Comparison of ENCODE assay signal across 2 cellular contexts in genomic region chr1:54047384-54048315, GRCh38.
TF ChIP-seq lines count a peak whose summit lies in the region.

No MANE protein-coding gene starts in this region.

TF ChIP-seq in K562, 482 proteins besides CTCF, POLR2A, EP300 and RAD21:
- TF ChIP-seq FOSL1 (tag; conservative IDR thresholded peaks at IDR 0.05) = peak; percentile 68
- TF ChIP-seq ARID1B (IDR thresholded peaks at IDR 0.05) = 0 out of 2 replicates have a peak, but pooled peaks have one; percentile 16
- TF ChIP-seq SMC3 (conservative IDR thresholded peaks at IDR 0.05; ENCODE audit: insufficient read depth, low read depth, low read length) = no peak
- no peak for TF ChIP-seq TEAD1 (CRISPR knock-in tag; IDR thresholded peaks at IDR 0.05)
- TF ChIP-seq JUND (IDR thresholded peaks at IDR 0.05; ENCODE audit: borderline replicate concordance, low read depth, low read length) = 0 out of 2 replicates have a peak, but pooled peaks have one; percentile 21
- no peak for TF ChIP-seq JUND (tag; IDR thresholded peaks at IDR 0.05; ENCODE audit: borderline replicate concordance, low read depth, low read length)
- peak; percentile 63 for TF ChIP-seq ZNF121 (CRISPR knock-in tag; conservative IDR thresholded peaks at IDR 0.05)
- no peak for TF ChIP-seq IRF9 (tag; IDR thresholded peaks at IDR 0.05)

TF ChIP-seq in HepG2, 621 proteins besides CTCF, POLR2A, EP300 and RAD21:
- TF ChIP-seq CERS6 (CRISPR knock-in tag; IDR thresholded peaks at IDR 0.05) = no peak
- TF ChIP-seq ZNF136 (CRISPR knock-in tag; IDR thresholded peaks at IDR 0.05; ENCODE audit: low read depth) = no peak
- no peak for TF ChIP-seq NCOA2 (CRISPR knock-in tag; IDR thresholded peaks at IDR 0.05)
- no peak for TF ChIP-seq TERF1 (CRISPR knock-in tag; IDR thresholded peaks at IDR 0.05)
- TF ChIP-seq ATF3 (CRISPR knock-in tag; IDR thresholded peaks at IDR 0.05) = no peak
- no peak for TF ChIP-seq WIZ (CRISPR knock-in tag; IDR thresholded peaks at IDR 0.05)
- no peak for TF ChIP-seq HIVEP1 (CRISPR knock-in tag; IDR thresholded peaks at IDR 0.05)
- TF ChIP-seq LCORL (IDR thresholded peaks at IDR 0.05) = no peak
- no peak for TF ChIP-seq LCORL (CRISPR knock-in tag; IDR thresholded peaks at IDR 0.05)
- no peak for TF ChIP-seq BORCS8-MEF2B (CRISPR knock-in tag; IDR thresholded peaks at IDR 0.05)
- no peak for TF ChIP-seq SAP130 (CRISPR knock-in tag; IDR thresholded peaks at IDR 0.05; ENCODE audit: low read depth)
- no peak for TF ChIP-seq ZBTB21 (CRISPR knock-in tag; IDR thresholded peaks at IDR 0.05)
- no peak for TF ChIP-seq PLRG1 (conservative IDR thresholded peaks at IDR 0.05)
